12 cellular contexts compared by ENCODE assay signal in the genomic region with DNA sequence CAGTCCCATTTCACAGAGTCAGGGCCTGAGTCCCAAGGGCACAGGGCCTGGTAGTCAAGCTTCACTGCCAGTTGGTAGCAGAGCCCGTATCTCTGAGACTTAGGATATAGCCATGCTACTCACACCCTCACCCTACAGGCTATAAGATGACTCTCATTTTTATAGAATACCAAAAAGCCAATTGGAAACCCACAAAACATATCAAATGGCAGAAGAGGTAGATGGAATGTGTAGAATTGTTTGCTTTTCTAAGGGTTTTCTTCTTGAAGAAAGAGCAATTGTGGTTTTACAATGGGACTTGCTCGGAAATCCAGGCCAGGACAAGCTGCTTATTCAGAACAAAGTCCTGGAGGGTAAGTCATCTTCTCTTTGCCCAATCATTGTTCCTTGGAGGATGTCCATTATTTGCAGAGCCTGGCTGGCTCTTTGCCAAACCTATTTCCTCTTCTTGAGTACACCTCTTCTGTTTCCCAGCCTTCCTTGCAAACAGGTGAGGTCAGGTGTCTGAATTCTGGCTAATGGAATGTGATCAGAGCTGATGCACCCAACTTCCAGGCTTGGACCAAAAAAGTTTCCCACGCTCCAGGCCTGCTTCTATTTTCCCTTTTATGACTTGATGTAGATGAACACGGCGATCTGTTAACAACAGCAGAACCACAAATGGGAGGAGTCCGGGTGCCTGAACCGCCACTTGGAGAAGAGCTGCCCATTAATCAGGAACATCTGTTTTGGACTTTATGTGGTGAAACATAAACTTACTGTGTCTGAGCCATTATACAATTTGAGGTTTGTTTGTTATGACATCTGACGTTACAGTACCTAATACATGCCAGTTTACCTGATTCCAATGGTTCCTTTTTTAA. TPM values are rescaled to one million over a fixed set of nuclear protein-coding genes. Genes with fewer than 3 reads are reported as not detected.
DNase-seq lines count a peak whose midpoint lies in the region; ATAC-seq and FAIRE-seq lines count a peak whose summit lies in the region.
"Had no signal": no experiment of that assay in that cellular context is flagged by ENCODE, and none has a peak within 500 bp of the region (broad histone marks: within the 10 kb centered on the region; RNA-seq: fewer than 3 reads in every experiment).

No MANE protein-coding gene starts in this region.

- FAIRE-seq in small intestine (lab: Jason Lieb, UNC), result no peak

- no peak overlapping the region for H3K4me2 ChIP-seq in Karpas-422 (ENCODE audit: low read depth, low read length, poor library complexity, severe bottlenecking)
- H3K4me2 ChIP-seq: KMS-11 had no signal

- no peaks in the 10 kb centered on the region for H3K4me1 ChIP-seq in small intestine (ENCODE audit: control insufficient read depth in 2 of 2, insufficient read depth in 1 of 2, low read depth in 1 of 2, low read length in 1 of 2)
- peaks cover 2% of the 10 kb centered on the region; the same call in 1 of the 2 replicates for H3K4me1 ChIP-seq in Karpas-422 (ENCODE audit: low read length)

- H3K27me3 ChIP-seq in small intestine (ENCODE audit: control insufficient read depth in 2 of 2, insufficient read depth in 2 of 2, low read length in 2 of 2), result no peaks in the 10 kb centered on the region
- no peaks in the 10 kb centered on the region for H3K27me3 ChIP-seq in Karpas-422 (ENCODE audit: low read length)
- H3K27me3 ChIP-seq: esophagus squamous epithelium had no signal

- H4K20me1 ChIP-seq in Karpas-422 (ENCODE audit: insufficient read depth, low read depth, low read length), result no peaks in the 10 kb centered on the region

- no peak for ATAC-seq in HG03135 (IDR thresholded peaks at IDR 0.05; ENCODE audit: unreplicated experiment)

- no peak overlapping the region for H2AFZ ChIP-seq in Karpas-422 (ENCODE audit: low read length)

- DNase-seq in GM03348 (ENCODE audit: low spot score), result peak; percentile 85
- DNase-seq in NOMO-1 (lab: John Stamatoyannopoulos, UW; ENCODE audit: unreplicated experiment in 2 of 2), result peak; percentile 60 to 85
- DNase-seq in epithelial cell of prostate (ENCODE audit: low read depth, low spot score), result peak; percentile 100
- DNase-seq in small intestine, result peak; percentile 61
- no peak for DNase-seq in NCI-H345 treated with DMSO at 0.1 percent for 48 hours (lab: John Stamatoyannopoulos, UW; ENCODE audit: unreplicated experiment)
- DNase-seq in effector CD8-positive, alpha-beta T cell (lab: John Stamatoyannopoulos, UW), result no peak
- DNase-seq in Karpas-422, result no peak
- DNase-seq: activated CD4-positive, alpha-beta memory T cell treated with anti-CD3 and anti-CD28 coated beads, Interleukin-2, amount 10 ng/mL, durations not matched to agents 7 days and 5 days; esophagus squamous epithelium had no signal

- H3K9me3 ChIP-seq in small intestine (ENCODE audit: control insufficient read depth, low read depth) (no peaks in the 10 kb centered on the region), Karpas-422 (ENCODE audit: low read length) (no peaks in the 10 kb centered on the region)

- H3K27ac ChIP-seq in epithelial cell of prostate (peak overlapping the region; percentile 96), small intestine (ENCODE audit: low read depth in 1 of 2, low read length in 1 of 2) (no peak overlapping the region), Karpas-422 (ENCODE audit: low read length) (no peak overlapping the region)
- H3K27ac ChIP-seq: KMS-11 had no signal

- H3K9ac ChIP-seq in Karpas-422 (ENCODE audit: low read length), result no peak overlapping the region
- H3K9ac ChIP-seq: KMS-11 had no signal

- no peak overlapping the region for H3K4me3 ChIP-seq in small intestine (ENCODE audit: low read depth in 1 of 2, low read length in 2 of 2)
- H3K4me3 ChIP-seq in Karpas-422 (ENCODE audit: low read length), result no peak overlapping the region
- H3K4me3 ChIP-seq: esophagus squamous epithelium had no signal

- H3K36me3 ChIP-seq in small intestine (ENCODE audit: control insufficient read depth in 2 of 2, insufficient read depth in 2 of 2, low read length in 2 of 2) (no peaks in the 10 kb centered on the region), Karpas-422 (ENCODE audit: insufficient read depth, low read length) (no peaks in the 10 kb centered on the region)
- H3K36me3 ChIP-seq: esophagus squamous epithelium had no signal

- H3K9me2 ChIP-seq in Karpas-422 (replicated peaks; ENCODE audit: insufficient read depth, low read length), result no peaks in the 10 kb centered on the region

- no peaks in the 10 kb centered on the region for H3K79me2 ChIP-seq in Karpas-422 (ENCODE audit: low read length)

- WGBS in small intestine, 3 donors, result 27 to 40% (median 34%) methylated on average over 8 of the region's 8 CpGs

RNA-seq across cellular contexts. Expression of gene CCL22, which starts 16.9 kb away (rescaled TPM):
- polyA plus RNA-seq in small intestine, result under 1 TPM in 1 of 3 donors, not detected in 2; 0.16 TPM
- not detected in 2 replicates for total RNA-seq in Karpas-422 (2014; rRNA removed; shearing (Covaris generic); ENCODE audit: low replicate concordance)
- total RNA-seq: skeletal muscle tissue had no signal

RNA-seq across cellular contexts. Expression of gene CX3CL1, which starts 30.6 kb away (rescaled TPM):
- 10 to 100 TPM in 1 of 3 donors, under 1 TPM in 2; 0.67 to 18.6 (median 0.81) TPM for polyA plus RNA-seq in small intestine
- not detected in 2 replicates for total RNA-seq in Karpas-422 (2014; rRNA removed; shearing (Covaris generic); ENCODE audit: low replicate concordance)
- total RNA-seq: activated CD4-positive, alpha-beta memory T cell treated with anti-CD3 and anti-CD28 coated beads, Interleukin-2, amount 10 ng/mL, durations not matched to agents 7 days and 5 days had no signal

RNA-seq across cellular contexts. Expression of gene PLLP, which starts 57.2 kb away (rescaled TPM):
- 100 to 1,000 TPM in 2 of 3 donors, 10 to 100 TPM in 1; 56.9 to 162 (median 135) TPM for polyA plus RNA-seq in small intestine
- total RNA-seq in Karpas-422 (2014; rRNA removed; shearing (Covaris generic); ENCODE audit: low replicate concordance), result not detected in 2 replicates

Comparison
In these comparisons a context has a peak if more than half of its experiments do, and no peak if none do; other contexts are left out.
1. DNase-seq: peak in GM03348 (single experiment), NOMO-1 (2 of 2), epithelial cell of prostate (single experiment) and small intestine (single experiment); none in NCI-H345 treated with DMSO at 0.1 percent for 48 hours (single experiment), effector CD8-positive, alpha-beta T cell (single experiment) and Karpas-422 (single experiment).